In the genomic region with DNA sequence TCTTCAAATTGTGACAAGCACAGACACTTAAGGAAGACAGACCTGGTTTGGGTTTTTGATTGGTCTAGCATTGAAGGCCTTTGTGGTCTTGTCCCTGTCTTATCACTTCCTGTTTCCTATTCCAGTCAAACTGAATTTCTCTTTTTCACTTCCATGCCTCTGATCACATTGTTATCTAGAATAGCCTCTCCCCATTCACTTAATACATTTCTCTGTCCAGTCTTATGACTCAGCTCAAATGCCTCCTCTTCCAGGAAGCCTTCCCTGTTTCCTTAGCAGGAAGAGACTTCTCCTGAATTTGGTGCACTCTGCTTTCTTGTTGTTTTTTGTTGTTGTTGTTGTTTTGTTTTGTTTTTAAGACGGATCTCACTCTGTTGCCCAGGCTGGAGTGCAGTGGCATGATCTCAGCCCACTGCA, we compare ENCODE assay signal across 14 cellular contexts. TPM values are rescaled to one million over a fixed set of nuclear protein-coding genes. Genes with fewer than 3 reads are reported as not detected.
DNase-seq lines count a peak whose midpoint lies in the region; ATAC-seq, FAIRE-seq and TF ChIP-seq lines count a peak whose summit lies in the region.
"Had no signal": no experiment of that assay in that cellular context is flagged by ENCODE, and none has a peak within 500 bp of the region (broad histone marks: within the 10 kb centered on the region; RNA-seq: fewer than 3 reads in every experiment).

No MANE protein-coding gene starts in this region.

- CTCF ChIA-PET in Calu3 (lab: Charles Lee), result interaction anchor here (1.1 to 1.2 kb wide), 2 partner anchors 16 to 28 kb away, joined by 4 to 7 read pairs; no protein-coding TSS in a partner anchor
- CTCF ChIA-PET in K562 (lab: Yijun Ruan, JAX; ENCODE audit: low intra/inter-chr PET ratio), result no interaction called here

- H3K36me3 Mint-ChIP-seq in Calu3 (ENCODE audit: insufficient read depth, unreplicated experiment), result peaks cover 21% of the 10 kb centered on the region
- H3K36me3 Mint-ChIP-seq in osteocyte (ENCODE audit: unreplicated experiment), result peaks cover 10% of the 10 kb centered on the region

- no peaks in the 10 kb centered on the region for H3K27me3 ChIP-seq in K562 (ENCODE audit: control insufficient read depth in 2 of 2, insufficient read depth in 2 of 2, low read length in 2 of 2)
- H3K27me3 ChIP-seq: ovary had no signal

- peaks cover 36% of the 10 kb centered on the region; the same call in 2 of the 3 replicates for H3K36me3 ChIP-seq in K562 (ENCODE audit: control insufficient read depth, insufficient read depth, low read length)
- H3K36me3 ChIP-seq: ovary had no signal

- 26% methylated on average over 1 of the region's 1 CpG for WGBS in K562 (ENCODE audit: insufficient coverage, low coverage, missing lambda C conversion rate)

- ATAC-seq in K562 (peak; percentile 75), GM21390 (IDR thresholded peaks at IDR 0.05; ENCODE audit: unreplicated experiment) (no peak), GM19455 (IDR thresholded peaks at IDR 0.05; ENCODE audit: unreplicated experiment) (no peak)

- H3K9me1 ChIP-seq in K562 (ENCODE audit: control insufficient read depth, insufficient read depth, low read length), result no peaks in the 10 kb centered on the region

- H2AFZ ChIP-seq in K562 (ENCODE audit: low read depth, low read length), result no peak overlapping the region

- H3K4me1 Mint-ChIP-seq in Calu3 (ENCODE audit: low read depth, unreplicated experiment) (peaks cover 48% of the 10 kb centered on the region), osteocyte (ENCODE audit: unreplicated experiment) (peaks cover 65% of the 10 kb centered on the region)

- peak; percentile 58 for FAIRE-seq in K562 (lab: Jason Lieb, UNC)
- FAIRE-seq: colon had no signal

- H3K27me3 Mint-ChIP-seq in Calu3 (ENCODE audit: unreplicated experiment) (no peaks in the 10 kb centered on the region), osteocyte (ENCODE audit: unreplicated experiment) (no peaks in the 10 kb centered on the region)

- peak overlapping the region; percentile 39; the same call in 1 of the 2 replicates for H3K4me2 ChIP-seq in K562 (ENCODE audit: insufficient read depth, low read length)

- in situ Hi-C loops in K562 (cut with MboI), result no loop called here

- intact Hi-C loops in Calu3 (cut with micrococcal nuclease; ENCODE audit: unreplicated experiment) (loop anchor here (5.0 kb wide), 1 partner anchor 43 kb away; no protein-coding TSS in a partner anchor), K562 (cut with micrococcal nuclease) (loop anchor here (5.0 kb wide), 1 partner anchor 48 kb away; a partner anchor contains a TSS)

- BruUV-seq in Calu3 (replicated peaks; lab: Mats Ljungman, UMichigan), result no TSS peak
- BruUV-seq in K562 (replicated peaks; lab: Mats Ljungman, UMichigan), result no TSS peak

- peak overlapping the region; percentile 78 for H3K27ac Mint-ChIP-seq in Calu3 (ENCODE audit: unreplicated experiment)
- peak overlapping the region; percentile 66 for H3K27ac Mint-ChIP-seq in osteocyte (ENCODE audit: unreplicated experiment)

- no peaks in the 10 kb centered on the region for H4K20me1 ChIP-seq in K562 (replicated peaks; ENCODE audit: control insufficient read depth, insufficient read depth, low read length)

- H3K9me3 Mint-ChIP-seq in Calu3 (ENCODE audit: low read depth, unreplicated experiment) (no peaks in the 10 kb centered on the region), osteocyte (ENCODE audit: unreplicated experiment) (no peaks in the 10 kb centered on the region)

- H3K79me2 ChIP-seq in K562 (ENCODE audit: control insufficient read depth, insufficient read depth, low read length), result peaks cover 24% of the 10 kb centered on the region

- no peak for TF ChIP-seq POLR2A in K562 (conservative IDR thresholded peaks at IDR 0.05)

- no peaks in the 10 kb centered on the region for H3K9me3 ChIP-seq in K562 (replicated peaks; ENCODE audit: control insufficient read depth, insufficient read depth, low read depth, low read length)
- H3K9me3 ChIP-seq: ovary had no signal

- 0 out of 4 replicates have a peak, but pooled peaks of 1 of the 2 experiments have one; percentile 5 for TF ChIP-seq RAD21 in K562 (CRISPR knock-in tag; conservative IDR thresholded peaks at IDR 0.05 in 1 of 2, IDR thresholded peaks at IDR 0.05 in 1 of 2)

- peak overlapping the region; percentile 53 for H3K27ac ChIP-seq in K562 (ENCODE audit: extremely low read depth, low read depth, low read length)
- H3K27ac ChIP-seq: ovary had no signal

- H3K4me1 ChIP-seq in K562 (replicated peaks in 1 of 2; ENCODE audit: control insufficient read depth in 2 of 2, insufficient read depth in 2 of 2, low read length in 2 of 2), result peaks cover 5 to 16% of the 10 kb centered on the region in 2 experiments; a peak in 4 of 5 replicates

- TF ChIP-seq CTCF in Calu3 (IDR thresholded peaks at IDR 0.05; ENCODE audit: unreplicated experiment) (no peak), K562 (IDR thresholded peaks at IDR 0.05 in 2 of 3, conservative IDR thresholded peaks at IDR 0.05 in 1 of 3; ENCODE audit: insufficient read depth in 2 of 3, low read depth in 1 of 3, low read length in 3 of 3) (no peak), osteocyte (IDR thresholded peaks at IDR 0.05) (no peak)

- peak; percentile 66 for TF ChIP-seq EP300 in K562 (IDR thresholded peaks at IDR 0.05; ENCODE audit: low read length)

- POLR2A ChIA-PET in K562 (lab: Yijun Ruan, JAX), result no interaction called here

- H3K4me3 ChIP-seq in K562, result no peak overlapping the region
- H3K4me3 ChIP-seq: ovary had no signal

- DNase-seq in Calu3 (no peak), NOMO-1 treated with DMSO at 0.1 percent for 48 hours (lab: John Stamatoyannopoulos, UW; ENCODE audit: unreplicated experiment) (peak; percentile 93), K562 (ENCODE audit: extremely low read depth in 1 of 4, low spot score in 3 of 4) (peak in 3 of 4 experiments; percentile 37 to 75 (median 68)), osteocyte (ENCODE audit: extremely low spot score, unreplicated experiment) (no peak), iPS-NIHi11 (ENCODE audit: low spot score) (no peak)
- no peak for DNase-seq in stimulated activated CD4-positive, alpha-beta T cell treated with anti-CD3 and anti-CD28 coated beads, Interleukin-4, amount 100 ng/mL, for 4 hours
- DNase-seq: foreskin melanocyte; left cardiac atrium; NCI-H1436; ovary; stimulated activated CD4-positive, alpha-beta T cell treated with anti-CD3 and anti-CD28 coated beads, Interleukin-2, amount 100 ng/mL, for 24 hours had no signal

- no peak overlapping the region for H3K4me3 Mint-ChIP-seq in Calu3 (ENCODE audit: low read depth, unreplicated experiment)
- no peak overlapping the region for H3K4me3 Mint-ChIP-seq in osteocyte (ENCODE audit: unreplicated experiment)

- no peak overlapping the region for H3K9ac ChIP-seq in K562 (ENCODE audit: insufficient read depth in 1 of 2, low read depth in 2 of 2, low read length in 2 of 2)

TF ChIP-seq in K562, 482 proteins besides CTCF, POLR2A, EP300 and RAD21 (continues in another document):
- TF ChIP-seq, protein P1, sequence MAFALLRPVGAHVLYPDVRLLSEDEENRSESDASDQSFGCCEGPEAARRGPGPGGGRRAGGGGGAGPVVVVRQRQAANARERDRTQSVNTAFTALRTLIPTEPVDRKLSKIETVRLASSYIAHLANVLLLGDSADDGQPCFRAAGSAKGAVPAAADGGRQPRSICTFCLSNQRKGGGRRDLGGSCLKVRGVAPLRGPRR (CRISPR knock-in tag; IDR thresholded peaks at IDR 0.05), result no peak
- peak; percentile 52; the same call in 1 of the 2 replicates for TF ChIP-seq MAFF (IDR thresholded peaks at IDR 0.05; ENCODE audit: low read length)

RNA-seq across cellular contexts. Expression of a gene that starts 45.5 kb away (rescaled TPM):
- total RNA-seq in Calu3 (2022), result 38.7 and 39.8 TPM in 2 replicates
- 68.0 and 142 TPM in 2 replicates for total RNA-seq in K562 (2011; cell fraction: chromatin; rRNA removed; ENCODE audit: low replicate concordance)
- 68.2 and 70.8 TPM in 2 replicates for total RNA-seq in K562 (2011; cell fraction: nucleolus; rRNA removed)
- 73.4 and 82.1 TPM in 2 replicates for total RNA-seq in K562 (2011; cell fraction: nucleoplasm; rRNA removed)
- total RNA-seq in K562 (2014; rRNA removed), result 12.4 and 19.0 TPM in 2 replicates
- total RNA-seq in K562 (2014; rRNA removed; fragmentation: Illumina TruSeq; extraction: Trizol), result 12.9 and 15.4 TPM in 2 replicates
- total RNA-seq in K562 (2015; rRNA removed; fragmentation: Illumina TruSeq; extraction: Trizol), result 15.8 and 17.7 TPM in 2 replicates
- 31.2 and 34.5 TPM in 2 replicates for total RNA-seq in K562 (2021)
- 21.2 and 25.8 TPM in 2 replicates for polyA plus RNA-seq in K562 (2011; rRNA removed)
- 17.5 and 23.9 TPM in 2 replicates for polyA plus RNA-seq in K562 (2011; cell fraction: cytosol; rRNA removed)
- polyA plus RNA-seq in K562 (2011; cell fraction: nucleus; rRNA removed), result 64.7 and 116 TPM in 2 replicates
- 16.4 and 17.1 TPM in 2 replicates for polyA plus RNA-seq in K562 (2012)
- polyA plus RNA-seq in K562 (2014; fragmentation: Illumina TruSeq; extraction: Trizol), result 15.7 and 16.9 TPM in 2 replicates
- polyA plus RNA-seq in K562 (2014; fragmentation: Nextera tagmentation; extraction: Ambion mirVana), result 1 to 10 TPM; 1.3 to 1.4 TPM
- 15.6 and 17.5 TPM in 2 replicates for polyA plus RNA-seq in K562 (2014; rRNA removed)
- 20.8 and 31.8 TPM in 2 replicates for polyA minus RNA-seq in K562 (2011; rRNA and poly(A)+ RNA removed)
- polyA minus RNA-seq in K562 (2011; cell fraction: cytosol; rRNA and poly(A)+ RNA removed), result 22.5 and 23.9 TPM in 2 replicates
- polyA minus RNA-seq in K562 (2011; cell fraction: nucleus; rRNA and poly(A)+ RNA removed), result 27.7 and 31.9 TPM in 2 replicates
- total RNA-seq in osteocyte, result 28.3 and 33.8 TPM in 2 replicates

RNA-seq across cellular contexts. Expression of a gene that starts 49.1 kb away (rescaled TPM):
- total RNA-seq in Calu3 (2022), result 39.5 and 40.5 TPM in 2 replicates
- 66.1 and 180 TPM in 2 replicates for total RNA-seq in K562 (2011; cell fraction: chromatin; rRNA removed; ENCODE audit: low replicate concordance)
- total RNA-seq in K562 (2011; cell fraction: nucleolus; rRNA removed), result 30.4 and 44.0 TPM in 2 replicates
- total RNA-seq in K562 (2011; cell fraction: nucleoplasm; rRNA removed), result 88.9 and 111 TPM in 2 replicates
- total RNA-seq in K562 (2014; rRNA removed), result 25.7 and 29.6 TPM in 2 replicates
- 37.4 and 41.8 TPM in 2 replicates for total RNA-seq in K562 (2014; rRNA removed; fragmentation: Illumina TruSeq; extraction: Trizol)
- 32.8 and 39.3 TPM in 2 replicates for total RNA-seq in K562 (2015; rRNA removed; fragmentation: Illumina TruSeq; extraction: Trizol)
- total RNA-seq in K562 (2021), result 51.2 and 52.7 TPM in 2 replicates
- 56.6 and 67.2 TPM in 2 replicates for polyA plus RNA-seq in K562 (2011; rRNA removed)
- 7.9 and 21.0 TPM in 2 replicates for polyA plus RNA-seq in K562 (2011; cell fraction: cytosol; rRNA removed)
- 48.2 and 64.0 TPM in 2 replicates for polyA plus RNA-seq in K562 (2011; cell fraction: nucleus; rRNA removed)
- polyA plus RNA-seq in K562 (2012), result 38.5 and 66.8 TPM in 2 replicates
- polyA plus RNA-seq in K562 (2014; fragmentation: Illumina TruSeq; extraction: Trizol), result 45.3 and 50.4 TPM in 2 replicates
- polyA plus RNA-seq in K562 (2014; fragmentation: Nextera tagmentation; extraction: Ambion mirVana), result 10 to 100 TPM; 33.0 to 50.4 TPM
- polyA plus RNA-seq in K562 (2014; rRNA removed), result 40.3 and 43.5 TPM in 2 replicates
- polyA minus RNA-seq in K562 (2011; rRNA and poly(A)+ RNA removed), result 66.2 and 77.8 TPM in 2 replicates
- polyA minus RNA-seq in K562 (2011; cell fraction: cytosol; rRNA and poly(A)+ RNA removed), result 36.9 and 46.6 TPM in 2 replicates
- polyA minus RNA-seq in K562 (2011; cell fraction: nucleus; rRNA and poly(A)+ RNA removed), result 47.9 and 88.0 TPM in 2 replicates
- total RNA-seq in osteocyte, result 38.3 and 40.8 TPM in 2 replicates

Comparison
In these comparisons a context has a peak if more than half of its experiments do, and no peak if none do; other contexts are left out.
1. DNase-seq: peak in NOMO-1 treated with DMSO at 0.1 percent for 48 hours (single experiment) and K562 (3 of 4); none in Calu3 (single experiment), osteocyte (single experiment), stimulated activated CD4-positive, alpha-beta T cell treated with anti-CD3 and anti-CD28 coated beads, Interleukin-4, amount 100 ng/mL, for 4 hours (0 of 2) and iPS-NIHi11 (single experiment).